9 cellular contexts compared by ENCODE assay signal in the genomic region with DNA sequence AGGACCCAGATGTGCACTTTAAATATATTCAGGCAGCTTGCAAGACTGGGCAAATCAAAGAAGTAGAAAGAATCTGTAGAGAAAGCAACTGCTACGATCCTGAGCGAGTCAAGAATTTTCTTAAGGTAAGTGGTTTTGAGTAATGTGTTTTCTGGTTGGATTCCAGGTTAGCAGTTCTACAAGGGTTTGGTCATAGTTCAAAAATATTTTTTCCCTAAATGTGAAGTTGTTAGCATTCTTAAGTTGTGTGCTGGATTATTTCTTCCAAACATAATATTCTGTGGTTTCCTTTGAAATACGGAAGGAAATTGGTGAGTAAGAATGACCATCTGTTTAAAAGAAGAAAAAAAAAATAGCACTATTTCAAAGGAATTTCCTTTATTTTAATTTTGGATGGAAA. TPM values are rescaled to one million over a fixed set of nuclear protein-coding genes. Genes with fewer than 3 reads are reported as not detected.
DNase-seq lines count a peak whose midpoint lies in the region; FAIRE-seq and TF ChIP-seq lines count a peak whose summit lies in the region.
"Had no signal": no experiment of that assay in that cellular context is flagged by ENCODE, and none has a peak within 500 bp of the region (broad histone marks: within the 10 kb centered on the region; RNA-seq: fewer than 3 reads in every experiment).

No MANE protein-coding gene starts in this region.

- H3K27ac Mint-ChIP-seq in activated CD4-positive, alpha-beta memory T cell treated with anti-CD3 and anti-CD28 coated beads, Interleukin-2, amount 10 ng/mL, durations not matched to agents 7 days and 5 days, result peak overlapping the region; percentile 40

- no peaks in the 10 kb centered on the region for H3K9me3 Mint-ChIP-seq in activated CD4-positive, alpha-beta memory T cell treated with anti-CD3 and anti-CD28 coated beads, Interleukin-2, amount 10 ng/mL, durations not matched to agents 7 days and 5 days

- no peak overlapping the region for H3K23ac ChIP-seq in mesendoderm (ENCODE audit: low read length)

- no peak overlapping the region for H2BK15ac ChIP-seq in mesendoderm (replicated peaks; ENCODE audit: low read depth)

- peaks cover 31% of the 10 kb centered on the region for H3K4me1 Mint-ChIP-seq in activated CD4-positive, alpha-beta memory T cell treated with anti-CD3 and anti-CD28 coated beads, Interleukin-2, amount 10 ng/mL, durations not matched to agents 7 days and 5 days

- H3K56ac ChIP-seq in mesendoderm (ENCODE audit: low read length), result no peak overlapping the region

- H3K4me1 ChIP-seq in mesendoderm (ENCODE audit: control insufficient read depth, low read depth, low read length), result no peaks in the 10 kb centered on the region

- peak; percentile 99 for FAIRE-seq in H54 (lab: Jason Lieb, UNC)

- H3K27me3 ChIP-seq in mesendoderm (ENCODE audit: insufficient read depth, low read length, poor library complexity), result no peaks in the 10 kb centered on the region

- TF ChIP-seq POLR2A in H54 (IDR thresholded peaks at IDR 0.05; ENCODE audit: low read depth, low read length), result no peak

- H3K36me3 ChIP-seq in mesendoderm (ENCODE audit: control insufficient read depth, insufficient read depth, low read length), result peaks cover 2% of the 10 kb centered on the region

- H3K79me1 ChIP-seq in mesendoderm (ENCODE audit: low read length), result no peaks in the 10 kb centered on the region

- H3K27me3 Mint-ChIP-seq in activated CD4-positive, alpha-beta memory T cell treated with anti-CD3 and anti-CD28 coated beads, Interleukin-2, amount 10 ng/mL, durations not matched to agents 7 days and 5 days, result no peaks in the 10 kb centered on the region

- H3K4me3 ChIP-seq in mesendoderm (ENCODE audit: low read length), result no peak overlapping the region

- CTCF ChIA-PET in activated CD4-positive, alpha-beta memory T cell treated with anti-CD3 and anti-CD28 coated beads, Interleukin-2, amount 10 ng/mL, durations not matched to agents 7 days and 5 days (lab: Charles Lee), result interaction anchor here (0.9 to 1.5 kb wide), 2 partner anchors 33 to 352 kb away, joined by 3 to 5 read pairs; no protein-coding TSS in a partner anchor

- H2AK5ac ChIP-seq in mesendoderm (ENCODE audit: low read length), result no peak overlapping the region

- H3K79me2 ChIP-seq in mesendoderm (ENCODE audit: control insufficient read depth, insufficient read depth, low read length), result no peaks in the 10 kb centered on the region

- POLR2A ChIA-PET in activated CD4-positive, alpha-beta memory T cell treated with anti-CD3 and anti-CD28 coated beads, Interleukin-2, amount 10 ng/mL, durations not matched to agents 7 days and 5 days (lab: Charles Lee), result interaction anchor here (1.0 to 3.1 kb wide), 3 partner anchors 8 to 49 kb away, joined by 4 to 8 read pairs (median 5); a partner anchor contains a TSS

- no peak overlapping the region for H3K4me2 ChIP-seq in mesendoderm (ENCODE audit: low read length)

- no peak overlapping the region for H4K5ac ChIP-seq in mesendoderm (ENCODE audit: low read length)

- H3K4me3 Mint-ChIP-seq in activated CD4-positive, alpha-beta memory T cell treated with anti-CD3 and anti-CD28 coated beads, Interleukin-2, amount 10 ng/mL, durations not matched to agents 7 days and 5 days, result no peak overlapping the region

- no peak overlapping the region for H2BK5ac ChIP-seq in mesendoderm (ENCODE audit: low read length)

- peaks cover 78% of the 10 kb centered on the region for H3K36me3 Mint-ChIP-seq in activated CD4-positive, alpha-beta memory T cell treated with anti-CD3 and anti-CD28 coated beads, Interleukin-2, amount 10 ng/mL, durations not matched to agents 7 days and 5 days (ENCODE audit: low read depth)

- H3K27ac ChIP-seq in mesendoderm (ENCODE audit: low read depth, low read length), result no peak overlapping the region

- no peak overlapping the region for H2BK120ac ChIP-seq in mesendoderm (ENCODE audit: low read depth, low read length)

- no peak overlapping the region for H4K8ac ChIP-seq in mesendoderm (ENCODE audit: low read depth, low read length)

- WGBS in mesendoderm (ENCODE audit: extremely low coverage, insufficient coverage, low lambda C conversion rate), result no CpG with 5 or more reads among the region's 3 CpGs

- no peak overlapping the region for H3K4ac ChIP-seq in mesendoderm (ENCODE audit: low read depth, low read length)

- H3K18ac ChIP-seq in mesendoderm (ENCODE audit: low read length), result no peak overlapping the region

- no peak overlapping the region for H3K9ac ChIP-seq in mesendoderm (ENCODE audit: low read length)

- DNase-seq in A172 (ENCODE audit: low spot score) (peak; percentile 95), H54 (ENCODE audit: insufficient read length, low spot score) (peak; percentile 17), glomerular visceral epithelial cell (ENCODE audit: extremely low spot score) (peak; percentile 89), NCI-H1930 (lab: John Stamatoyannopoulos, UW) (no peak), NCI-H748 treated with DMSO at 0.1 percent for 48 hours (lab: John Stamatoyannopoulos, UW) (no peak), mesendoderm (no peak), NCI-H2196 (lab: John Stamatoyannopoulos, UW; ENCODE audit: unreplicated experiment) (no peak)
- DNase-seq in activated CD4-positive, alpha-beta memory T cell treated with anti-CD3 and anti-CD28 coated beads, Interleukin-2, amount 10 ng/mL, durations not matched to agents 7 days and 5 days, result no peak
- DNase-seq: central memory CD4-positive, alpha-beta T cell had no signal

RNA-seq across cellular contexts. Expression of a gene that starts 38.4 kb away (rescaled TPM):
- 51.7 and 60.5 TPM in 2 replicates for total RNA-seq in A172 (2014; rRNA removed; shearing (Covaris generic))
- 10 to 100 TPM; 22.8 to 23.3 TPM for total RNA-seq in activated CD4-positive, alpha-beta memory T cell treated with anti-CD3 and anti-CD28 coated beads, Interleukin-2, amount 10 ng/mL, durations not matched to agents 7 days and 5 days
- 47.3 TPM for polyA plus RNA-seq in mesendoderm (2013, experiment 1 of 2)
- 46.9 TPM for polyA plus RNA-seq in mesendoderm (2013, experiment 2 of 2)

RNA-seq across cellular contexts. Expression of a gene that starts 38.6 kb away (rescaled TPM):
- 345 and 392 TPM in 2 replicates for total RNA-seq in A172 (2014; rRNA removed; shearing (Covaris generic))
- 100 to 1,000 TPM; 398 to 408 TPM for total RNA-seq in activated CD4-positive, alpha-beta memory T cell treated with anti-CD3 and anti-CD28 coated beads, Interleukin-2, amount 10 ng/mL, durations not matched to agents 7 days and 5 days
- polyA plus RNA-seq in mesendoderm (2013, experiment 1 of 2), result 46.2 TPM
- 44.2 TPM for polyA plus RNA-seq in mesendoderm (2013, experiment 2 of 2)

RNA-seq across cellular contexts. Expression of a gene that starts 49.1 kb away (rescaled TPM):
- 362 and 373 TPM in 2 replicates for total RNA-seq in A172 (2014; rRNA removed; shearing (Covaris generic))
- total RNA-seq in activated CD4-positive, alpha-beta memory T cell treated with anti-CD3 and anti-CD28 coated beads, Interleukin-2, amount 10 ng/mL, durations not matched to agents 7 days and 5 days, result 100 to 1,000 TPM; 156 to 163 TPM
- polyA plus RNA-seq in mesendoderm (2013, experiment 1 of 2), result 163 TPM
- polyA plus RNA-seq in mesendoderm (2013, experiment 2 of 2), result 158 TPM

Comparison
In these comparisons a context has a peak if more than half of its experiments do, and no peak if none do; other contexts are left out.
1. DNase-seq: peak in A172 (single experiment), H54 (single experiment) and glomerular visceral epithelial cell (single experiment); none in activated CD4-positive, alpha-beta memory T cell treated with anti-CD3 and anti-CD28 coated beads, Interleukin-2, amount 10 ng/mL, durations not matched to agents 7 days and 5 days (single experiment), NCI-H1930 (0 of 2), NCI-H748 treated with DMSO at 0.1 percent for 48 hours (single experiment), mesendoderm (single experiment) and NCI-H2196 (single experiment).